In genomic region chr1:192610114-192610958, GRCh38 we compare ENCODE assay signal across 8 cellular contexts. TPM values are rescaled to one million over a fixed set of nuclear protein-coding genes. Genes with fewer than 3 reads are reported as not detected.
A peak's percentile ranks its signal among the peaks of the same experiment; 100 is the strongest.
DNase-seq lines count a peak whose midpoint lies in the region; ATAC-seq, FAIRE-seq and TF ChIP-seq lines count a peak whose summit lies in the region.

No MANE protein-coding gene starts in this region.

- H3K4me3 Mint-ChIP-seq in GM23338: no peak overlapping the region
- H3K4me3 Mint-ChIP-seq in activated T-helper 2 cell treated with anti-CD3 and anti-CD28 coated beads, Interferon-gamma antibody, Interleukin-2, Interleukin-4, amounts not matched to agents 10 μg/mL and 5 μg/mL and 100 μg/mL, durations not matched to agents 14 hours and 24 hours and 36 hours (ENCODE audit: low read depth): no peak overlapping the region

- H3K36me3 ChIP-seq in GM23338 (ENCODE audit: insufficient read depth): no peaks in the 10 kb centered on the region

- H3K27me3 Mint-ChIP-seq in GM23338 (ENCODE audit: insufficient read depth, low read depth, poor library complexity): no peaks in the 10 kb centered on the region
- H3K27me3 Mint-ChIP-seq in activated T-helper 2 cell treated with anti-CD3 and anti-CD28 coated beads, Interferon-gamma antibody, Interleukin-2, Interleukin-4, amounts not matched to agents 10 μg/mL and 5 μg/mL and 100 μg/mL, durations not matched to agents 14 hours and 24 hours and 36 hours (ENCODE audit: low read depth): peaks cover 2% of the 10 kb centered on the region

- H3K4me3 ChIP-seq in GM23338: no peak overlapping the region

- FAIRE-seq in frontal cortex (lab: Jason Lieb, UNC): peak; percentile 99

- intact Hi-C loops in activated T-helper 2 cell treated with anti-CD3 and anti-CD28 coated beads, Interferon-gamma antibody, Interleukin-2, Interleukin-4, amounts not matched to agents 10 μg/mL and 5 μg/mL and 100 μg/mL, durations not matched to agents 14 hours and 24 hours and 36 hours (cut with micrococcal nuclease): loop anchor here (1.0 kb wide), 1 partner anchor 133 kb away; no protein-coding TSS in a partner anchor

- no peaks in the 10 kb centered on the region for H3K79me2 ChIP-seq in GM23338 (replicated peaks; ENCODE audit: insufficient read depth)

- in situ Hi-C loops in ACHN (cut with HindIII; ENCODE audit: low pct_ligation_motif_present, low pct_unique_long_range_greater_than_20kb, low sequenced_read_pairs) (no loop called here), SK-MEL-5 (cut with HindIII; ENCODE audit: low pct_unique_long_range_greater_than_20kb, low sequenced_read_pairs) (no loop called here)

- peak; percentile 39 for DNase-seq in ACHN
- DNase-seq in GM23338 (ENCODE audit: low spot score): peak; percentile 35
- DNase-seq in SK-MEL-5 (ENCODE audit: low read depth, low spot score): peak; percentile 45
- DNase-seq in frontal cortex (ENCODE audit: low spot score in 2 of 2): peak in 1 of 2 donors; percentile 5
- no peak for DNase-seq in stimulated activated CD4-positive, alpha-beta T cell treated with anti-CD3 and anti-CD28 coated beads, Interleukin-4, amount 100 ng/mL, for 4 hours
- no peak for DNase-seq in activated T-helper 2 cell treated with anti-CD3 and anti-CD28 coated beads, Interferon-gamma antibody, Interleukin-2, Interleukin-4, amounts not matched to agents 10 μg/mL and 5 μg/mL and 100 μg/mL, durations not matched to agents 14 hours and 24 hours and 36 hours (ENCODE audit: low spot score)
- no peak for DNase-seq in activated CD8-positive, alpha-beta memory T cell treated with anti-CD3 and anti-CD28 coated beads for 24 hours
- DNase-seq in activated T-cell treated with anti-CD3 and anti-CD28 coated beads, Interleukin-2, amount 50 U/mL, for 48 hours: no peak

- no peak overlapping the region for H3K4me2 ChIP-seq in GM23338

- H3K9me3 Mint-ChIP-seq in GM23338: no peaks in the 10 kb centered on the region
- H3K9me3 Mint-ChIP-seq in activated T-helper 2 cell treated with anti-CD3 and anti-CD28 coated beads, Interferon-gamma antibody, Interleukin-2, Interleukin-4, amounts not matched to agents 10 μg/mL and 5 μg/mL and 100 μg/mL, durations not matched to agents 14 hours and 24 hours and 36 hours: no peaks in the 10 kb centered on the region

- H3K9me2 ChIP-seq in GM23338 (ENCODE audit: insufficient read depth): no peaks in the 10 kb centered on the region

- no peak overlapping the region for H2AFZ ChIP-seq in GM23338

- no peaks in the 10 kb centered on the region for H3K27me3 ChIP-seq in GM23338 (ENCODE audit: insufficient read depth)

- H3K4me1 Mint-ChIP-seq in GM23338: no peaks in the 10 kb centered on the region
- H3K4me1 Mint-ChIP-seq in activated T-helper 2 cell treated with anti-CD3 and anti-CD28 coated beads, Interferon-gamma antibody, Interleukin-2, Interleukin-4, amounts not matched to agents 10 μg/mL and 5 μg/mL and 100 μg/mL, durations not matched to agents 14 hours and 24 hours and 36 hours (ENCODE audit: low read depth): peaks cover 12% of the 10 kb centered on the region

- H3K27ac ChIP-seq in GM23338 (ENCODE audit: low read depth): no peak overlapping the region

- no peak overlapping the region for H3K27ac Mint-ChIP-seq in GM23338
- H3K27ac Mint-ChIP-seq in activated T-helper 2 cell treated with anti-CD3 and anti-CD28 coated beads, Interferon-gamma antibody, Interleukin-2, Interleukin-4, amounts not matched to agents 10 μg/mL and 5 μg/mL and 100 μg/mL, durations not matched to agents 14 hours and 24 hours and 36 hours: no peak overlapping the region

- no peaks in the 10 kb centered on the region for H3K36me3 Mint-ChIP-seq in GM23338 (ENCODE audit: low read depth)
- H3K36me3 Mint-ChIP-seq in activated T-helper 2 cell treated with anti-CD3 and anti-CD28 coated beads, Interferon-gamma antibody, Interleukin-2, Interleukin-4, amounts not matched to agents 10 μg/mL and 5 μg/mL and 100 μg/mL, durations not matched to agents 14 hours and 24 hours and 36 hours (ENCODE audit: low read depth): no peaks in the 10 kb centered on the region

- no peaks in the 10 kb centered on the region for H4K20me1 ChIP-seq in GM23338 (replicated peaks; ENCODE audit: insufficient read depth)

- H3K4me1 ChIP-seq in GM23338 (ENCODE audit: insufficient read depth): no peaks in the 10 kb centered on the region

- ATAC-seq in GM23338: no peak

- no peaks in the 10 kb centered on the region for H3F3A ChIP-seq in GM23338 (replicated peaks; ENCODE audit: low read depth)

- TF ChIP-seq CTCF in GM23338 (conservative IDR thresholded peaks at IDR 0.05; ENCODE audit: low read depth in 2 of 2): no peak; a peak in 2 of 4 replicates

TF ChIP-seq in GM23338, 12 proteins besides CTCF, POLR2A, EP300 and RAD21:
- no peak for TF ChIP-seq STAT1 (IDR thresholded peaks at IDR 0.05; ENCODE audit: unreplicated experiment)
- TF ChIP-seq EZH2 (IDR thresholded peaks at IDR 0.05; ENCODE audit: low read depth, unreplicated experiment): no peak
- TF ChIP-seq POLR2AphosphoS5 (IDR thresholded peaks at IDR 0.05; ENCODE audit: low read depth): no peak
- TF ChIP-seq JUNB (IDR thresholded peaks at IDR 0.05; ENCODE audit: unreplicated experiment): no peak
- no peak for TF ChIP-seq NANOG (IDR thresholded peaks at IDR 0.05; ENCODE audit: borderline replicate concordance)
- TF ChIP-seq CREB1 (CRISPR knock-in tag; IDR thresholded peaks at IDR 0.05; ENCODE audit: low read depth): no peak
- TF ChIP-seq, protein P1, sequence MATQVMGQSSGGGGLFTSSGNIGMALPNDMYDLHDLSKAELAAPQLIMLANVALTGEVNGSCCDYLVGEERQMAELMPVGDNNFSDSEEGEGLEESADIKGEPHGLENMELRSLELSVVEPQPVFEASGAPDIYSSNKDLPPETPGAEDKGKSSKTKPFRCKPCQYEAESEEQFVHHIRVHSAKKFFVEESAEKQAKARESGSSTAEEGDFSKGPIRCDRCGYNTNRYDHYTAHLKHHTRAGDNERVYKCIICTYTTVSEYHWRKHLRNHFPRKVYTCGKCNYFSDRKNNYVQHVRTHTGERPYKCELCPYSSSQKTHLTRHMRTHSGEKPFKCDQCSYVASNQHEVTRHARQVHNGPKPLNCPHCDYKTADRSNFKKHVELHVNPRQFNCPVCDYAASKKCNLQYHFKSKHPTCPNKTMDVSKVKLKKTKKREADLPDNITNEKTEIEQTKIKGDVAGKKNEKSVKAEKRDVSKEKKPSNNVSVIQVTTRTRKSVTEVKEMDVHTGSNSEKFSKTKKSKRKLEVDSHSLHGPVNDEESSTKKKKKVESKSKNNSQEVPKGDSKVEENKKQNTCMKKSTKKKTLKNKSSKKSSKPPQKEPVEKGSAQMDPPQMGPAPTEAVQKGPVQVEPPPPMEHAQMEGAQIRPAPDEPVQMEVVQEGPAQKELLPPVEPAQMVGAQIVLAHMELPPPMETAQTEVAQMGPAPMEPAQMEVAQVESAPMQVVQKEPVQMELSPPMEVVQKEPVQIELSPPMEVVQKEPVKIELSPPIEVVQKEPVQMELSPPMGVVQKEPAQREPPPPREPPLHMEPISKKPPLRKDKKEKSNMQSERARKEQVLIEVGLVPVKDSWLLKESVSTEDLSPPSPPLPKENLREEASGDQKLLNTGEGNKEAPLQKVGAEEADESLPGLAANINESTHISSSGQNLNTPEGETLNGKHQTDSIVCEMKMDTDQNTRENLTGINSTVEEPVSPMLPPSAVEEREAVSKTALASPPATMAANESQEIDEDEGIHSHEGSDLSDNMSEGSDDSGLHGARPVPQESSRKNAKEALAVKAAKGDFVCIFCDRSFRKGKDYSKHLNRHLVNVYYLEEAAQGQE (IDR thresholded peaks at IDR 0.05; ENCODE audit: unreplicated experiment): no peak
TF ChIP-seq in GM23338: peak in this region for 0.

RNA-seq across cellular contexts. Expression of gene RGS13, which starts 25.6 kb away (rescaled TPM):
- not detected in 2 replicates for total RNA-seq in GM23338 (2014; rRNA removed; shearing (Covaris generic))
- polyA plus RNA-seq in GM23338 (2016; fragmentation: Nextera tagmentation; extraction: Ambion mirVana): not detected in 2 replicates
- total RNA-seq in SK-MEL-5 (2014; rRNA removed; shearing (Covaris generic)): not detected in 2 replicates
- not detected in 2 replicates for polyA plus RNA-seq in SK-MEL-5 (2015; cell fraction: cytosol; rRNA removed)
- not detected in 2 replicates for polyA plus RNA-seq in SK-MEL-5 (2015; cell fraction: nucleus; rRNA removed)
- not detected for total RNA-seq in frontal cortex
- not detected in 2 replicates for total RNA-seq in activated T-helper 2 cell treated with anti-CD3 and anti-CD28 coated beads, Interferon-gamma antibody, Interleukin-2, Interleukin-4, amounts not matched to agents 10 μg/mL and 5 μg/mL and 100 μg/mL, durations not matched to agents 14 hours and 24 hours and 36 hours

RNA-seq across cellular contexts. Expression of gene RGS1, which starts 34.8 kb away (rescaled TPM):
- not detected in 2 replicates for total RNA-seq in GM23338 (2014; rRNA removed; shearing (Covaris generic))
- not detected in 2 replicates for polyA plus RNA-seq in GM23338 (2016; fragmentation: Nextera tagmentation; extraction: Ambion mirVana)
- 0.16 and 0.29 TPM in 2 replicates for total RNA-seq in SK-MEL-5 (2014; rRNA removed; shearing (Covaris generic))
- polyA plus RNA-seq in SK-MEL-5 (2015; cell fraction: cytosol; rRNA removed): 0.10 TPM in 1 of 2 replicates, not detected in the other
- not detected in 2 replicates for polyA plus RNA-seq in SK-MEL-5 (2015; cell fraction: nucleus; rRNA removed)
- 6.5 TPM for total RNA-seq in frontal cortex
- 4.2 and 4.3 TPM in 2 replicates for total RNA-seq in activated T-helper 2 cell treated with anti-CD3 and anti-CD28 coated beads, Interferon-gamma antibody, Interleukin-2, Interleukin-4, amounts not matched to agents 10 μg/mL and 5 μg/mL and 100 μg/mL, durations not matched to agents 14 hours and 24 hours and 36 hours

Comparison
In these comparisons a context has a peak if more than half of its experiments do, and no peak if none do; other contexts are left out.
1. DNase-seq: peak in ACHN (single experiment), GM23338 (single experiment) and SK-MEL-5 (single experiment); none in stimulated activated CD4-positive, alpha-beta T cell treated with anti-CD3 and anti-CD28 coated beads, Interleukin-4, amount 100 ng/mL, for 4 hours (0 of 2), activated T-helper 2 cell treated with anti-CD3 and anti-CD28 coated beads, Interferon-gamma antibody, Interleukin-2, Interleukin-4, amounts not matched to agents 10 μg/mL and 5 μg/mL and 100 μg/mL, durations not matched to agents 14 hours and 24 hours and 36 hours (single experiment), activated CD8-positive, alpha-beta memory T cell treated with anti-CD3 and anti-CD28 coated beads for 24 hours (single experiment) and activated T-cell treated with anti-CD3 and anti-CD28 coated beads, Interleukin-2, amount 50 U/mL, for 48 hours (0 of 2).